Comparison of ENCODE assay signal across 18 cellular contexts in the genomic region with DNA sequence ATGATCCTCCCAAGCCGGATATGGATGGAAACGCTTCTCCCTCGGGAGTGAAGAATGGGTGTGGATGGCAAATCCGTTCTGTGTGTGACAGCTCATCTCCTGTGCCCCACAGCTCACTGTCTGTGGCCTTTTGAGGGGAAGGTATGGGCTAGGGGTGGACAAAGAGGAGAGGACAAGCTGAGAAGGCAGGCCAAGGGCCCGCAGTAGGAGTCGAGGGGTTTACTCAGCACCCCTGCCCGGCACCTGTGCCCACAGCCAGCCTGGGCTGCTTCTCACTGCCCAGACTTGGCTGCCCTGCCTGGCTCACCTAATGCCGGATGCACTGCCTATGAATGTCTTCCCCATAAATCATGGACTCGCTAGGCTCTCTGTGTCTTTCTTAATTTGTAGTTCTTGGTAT.
"Had no signal": no experiment of that assay in that cellular context is flagged by ENCODE, and none has a peak within 500 bp of the region (broad histone marks: within the 10 kb centered on the region; RNA-seq: fewer than 3 reads in every experiment).

No MANE protein-coding gene starts in this region.

- H3K27me3 Mint-ChIP-seq: activated CD4-positive, alpha-beta T cell treated with anti-CD3 and anti-CD28 coated beads, Interleukin-2, amount 10 ng/mL, durations not matched to agents 7 days and 5 days; activated T-helper 17 cell treated with anti-CD3 and anti-CD28 coated beads, Interleukin-2, amount 50 U/mL, for 72 hours; central memory CD8-positive, alpha-beta T cell; dendritic cell treated with granulocyte-macrophage colony-stimulating factor and Interleukin-4, amounts not matched to agents 40 ng/mL and 50 ng/mL, for 4 days had no signal

- H3K4me1 ChIP-seq: gastrocnemius medialis, left ventricle myocardium inferior, prostate gland, right lobe of liver, upper lobe of left lung had no signal

- H3K9me3 Mint-ChIP-seq: activated CD4-positive, alpha-beta T cell treated with anti-CD3 and anti-CD28 coated beads, Interleukin-2, amount 10 ng/mL, durations not matched to agents 7 days and 5 days; activated T-helper 17 cell treated with anti-CD3 and anti-CD28 coated beads, Interleukin-2, amount 50 U/mL, for 72 hours; central memory CD8-positive, alpha-beta T cell; dendritic cell treated with granulocyte-macrophage colony-stimulating factor and Interleukin-4, amounts not matched to agents 40 ng/mL and 50 ng/mL, for 4 days; stimulated activated naive CD8-positive, alpha-beta T cell treated with anti-CD3 and anti-CD28 coated beads, Interleukin-15, amount 100 ng/mL, for 72 hours had no signal

- H3K27ac Mint-ChIP-seq: activated CD4-positive, alpha-beta T cell treated with anti-CD3 and anti-CD28 coated beads, Interleukin-2, amount 10 ng/mL, durations not matched to agents 7 days and 5 days; activated T-helper 17 cell treated with anti-CD3 and anti-CD28 coated beads, Interleukin-2, amount 50 U/mL, for 72 hours; dendritic cell treated with granulocyte-macrophage colony-stimulating factor and Interleukin-4, amounts not matched to agents 40 ng/mL and 50 ng/mL, for 4 days; naive thymus-derived CD4-positive, alpha-beta T cell; stimulated activated naive CD8-positive, alpha-beta T cell treated with anti-CD3 and anti-CD28 coated beads, Interleukin-15, amount 100 ng/mL, for 72 hours had no signal

- H3K4me3 Mint-ChIP-seq: activated CD4-positive, alpha-beta T cell treated with anti-CD3 and anti-CD28 coated beads, Interleukin-2, amount 10 ng/mL, durations not matched to agents 7 days and 5 days; activated T-helper 17 cell treated with anti-CD3 and anti-CD28 coated beads, Interleukin-2, amount 50 U/mL, for 72 hours; central memory CD8-positive, alpha-beta T cell; dendritic cell treated with granulocyte-macrophage colony-stimulating factor and Interleukin-4, amounts not matched to agents 40 ng/mL and 50 ng/mL, for 4 days; naive thymus-derived CD4-positive, alpha-beta T cell; stimulated activated naive CD8-positive, alpha-beta T cell treated with anti-CD3 and anti-CD28 coated beads, Interleukin-15, amount 100 ng/mL, for 72 hours had no signal

- H3K36me3 Mint-ChIP-seq: naive thymus-derived CD4-positive, alpha-beta T cell had no signal

- H3K9me3 ChIP-seq: gastrocnemius medialis, left ventricle myocardium inferior, mucosa of descending colon, prostate gland, right lobe of liver, upper lobe of left lung had no signal

- DNase-seq: activated CD4-positive, alpha-beta T cell treated with anti-CD3 and anti-CD28 coated beads, Interleukin-2, amount 10 ng/mL, durations not matched to agents 7 days and 5 days; activated naive CD4-positive, alpha-beta T cell treated with Interleukin-2 at 50 U/mL for 16 hours; activated T-cell treated with anti-CD3 and anti-CD28 coated beads for 4 hours; anterior cingulate cortex; brain microvascular endothelial cell; erythroblast; gastrocnemius medialis; left ventricle myocardium inferior; mucosa of descending colon; naive thymus-derived CD4-positive, alpha-beta T cell; nucleus accumbens; right lobe of liver; stimulated activated naive CD8-positive, alpha-beta T cell treated with anti-CD3 and anti-CD28 coated beads, Interleukin-15, amount 100 ng/mL, for 72 hours; upper lobe of left lung had no signal

- H3K4me1 Mint-ChIP-seq: activated CD4-positive, alpha-beta T cell treated with anti-CD3 and anti-CD28 coated beads, Interleukin-2, amount 10 ng/mL, durations not matched to agents 7 days and 5 days; activated T-helper 17 cell treated with anti-CD3 and anti-CD28 coated beads, Interleukin-2, amount 50 U/mL, for 72 hours; central memory CD8-positive, alpha-beta T cell; naive thymus-derived CD4-positive, alpha-beta T cell; stimulated activated naive CD8-positive, alpha-beta T cell treated with anti-CD3 and anti-CD28 coated beads, Interleukin-15, amount 100 ng/mL, for 72 hours had no signal

- H3K36me3 ChIP-seq: brain microvascular endothelial cell, gastrocnemius medialis, left ventricle myocardium inferior, prostate gland, right lobe of liver, upper lobe of left lung had no signal

- H3K27ac ChIP-seq: brain microvascular endothelial cell, gastrocnemius medialis, left ventricle myocardium inferior, prostate gland, right lobe of liver, upper lobe of left lung had no signal

- H3K4me3 ChIP-seq: gastrocnemius medialis, left ventricle myocardium inferior, mucosa of descending colon, prostate gland, right lobe of liver, upper lobe of left lung had no signal

- H3K27me3 ChIP-seq: brain microvascular endothelial cell, gastrocnemius medialis, right lobe of liver, upper lobe of left lung had no signal
